In genomic region chr6:43045371-43045930, GRCh38 we compare ENCODE assay signal across 1 cellular context.
TF ChIP-seq lines count a peak whose summit lies in the region.

No MANE protein-coding gene starts in this region.

TF ChIP-seq in IMR-90, 13 proteins besides CTCF, POLR2A, EP300 and RAD21:
- TF ChIP-seq MAFK (IDR thresholded peaks at IDR 0.05; ENCODE audit: low read depth, low read length) (no peak), FOS (IDR thresholded peaks at IDR 0.05; ENCODE audit: low read depth, low read length) (no peak), ELK1 (IDR thresholded peaks at IDR 0.05; ENCODE audit: borderline replicate concordance, low read depth, low read length) (no peak), RCOR1 (IDR thresholded peaks at IDR 0.05; ENCODE audit: insufficient replicate concordance, low read length) (no peak), USF2 (IDR thresholded peaks at IDR 0.05; ENCODE audit: low read depth, low read length) (no peak)
